ENCODE assay signal across 8 cellular contexts in the genomic region with DNA sequence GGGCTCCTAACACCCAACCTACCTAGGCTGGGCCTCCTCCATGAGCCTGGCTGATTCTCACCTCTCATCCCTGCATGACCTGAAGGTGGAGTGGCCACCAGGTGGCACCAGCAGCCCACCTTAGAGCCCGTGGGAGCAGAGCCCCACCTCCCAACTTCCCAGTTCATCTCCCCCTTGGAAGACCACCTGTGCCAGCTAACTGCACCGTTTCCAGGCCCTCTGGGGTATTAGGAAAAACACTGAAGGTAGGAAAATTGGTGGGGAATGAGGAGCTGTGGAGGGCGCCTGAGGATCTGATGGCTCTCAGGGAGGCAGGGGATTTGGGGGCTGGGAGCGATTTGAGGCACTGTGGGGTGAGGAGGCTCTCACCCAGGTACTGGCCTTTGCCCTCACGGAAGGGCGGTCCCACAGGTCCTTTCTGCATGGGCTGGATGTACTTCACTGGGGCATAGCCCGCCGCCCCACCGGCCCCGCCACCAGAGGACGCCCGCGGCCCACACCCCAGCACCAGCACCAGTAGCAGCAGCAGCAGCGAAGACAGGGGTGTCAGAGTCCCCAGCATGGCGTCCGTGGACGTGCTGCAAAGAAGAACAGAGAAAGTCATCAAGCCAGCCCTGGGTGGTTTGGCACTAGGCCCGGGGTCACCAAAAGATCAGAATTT. TPM values are rescaled to one million over a fixed set of nuclear protein-coding genes. Genes with fewer than 3 reads are reported as not detected.
DNase-seq lines count a peak whose midpoint lies in the region; ATAC-seq, FAIRE-seq and TF ChIP-seq lines count a peak whose summit lies in the region.

No MANE protein-coding gene starts in this region.

- no peak overlapping the region for H3K27ac ChIP-seq in ovary
- peak overlapping the region in 3 of 4 donors; percentile 8 to 66 (median 38) for H3K27ac ChIP-seq in tibial nerve

- TF ChIP-seq CTCF in ovary (IDR thresholded peaks at IDR 0.05), result peak; percentile 56 to 83 (median 80)
- peak; percentile 60 to 97 (median 75) for TF ChIP-seq CTCF in tibial nerve (IDR thresholded peaks at IDR 0.05)

- H3K4me3 ChIP-seq in ovary, result no peak overlapping the region
- H3K4me3 ChIP-seq in tibial nerve, result no peak overlapping the region

- no peak for ATAC-seq in HG03039 (IDR thresholded peaks at IDR 0.05; ENCODE audit: unreplicated experiment)

- intact Hi-C loops in ovary (cut with DNase I), result loop anchor here (2.0 to 10.0 kb wide), 7 partner anchors 32 to 325 kb away; no protein-coding TSS in a partner anchor

- in situ Hi-C loops in KBM-7 (cut with MboI; ENCODE audit: low pct_unique_long_range_greater_than_20kb, low sequenced_read_pairs), result no loop called here
- in situ Hi-C loops in SK-MEL-5 (cut with HindIII; ENCODE audit: low pct_unique_long_range_greater_than_20kb, low sequenced_read_pairs), result no loop called here

- no peaks in the 10 kb centered on the region for H3K36me3 ChIP-seq in ovary
- peaks cover 0 to 23% (median 0%) of the 10 kb centered on the region in 3 donors for H3K36me3 ChIP-seq in tibial nerve

- no peaks in the 10 kb centered on the region for H3K4me1 ChIP-seq in ovary (ENCODE audit: insufficient read depth)
- peaks cover 0 to 45% (median 4%) of the 10 kb centered on the region in 4 donors for H3K4me1 ChIP-seq in tibial nerve

- no peak for TF ChIP-seq EP300 in ovary (IDR thresholded peaks at IDR 0.05)
- TF ChIP-seq EP300 in tibial nerve (IDR thresholded peaks at IDR 0.05), result no peak

- no peaks in the 10 kb centered on the region for H3K9me3 ChIP-seq in ovary
- H3K9me3 ChIP-seq in tibial nerve, result no peaks in the 10 kb centered on the region

- DNase-seq in DMS79 treated with DMSO at 0.1 percent for 48 hours (lab: John Stamatoyannopoulos, UW) (peak; percentile 78), KBM-7 (peak; percentile 82), SK-MEL-5 (ENCODE audit: low read depth, low spot score) (peak; percentile 73), activated gamma-delta T cell treated with Interleukin-2 at 50 U/mL for 16 hours (peak; percentile 75), frontal cortex (ENCODE audit: low spot score in 2 of 2) (peak; percentile 81 to 87), ovary (peak; percentile 62 to 86 (median 80)), tibial nerve (ENCODE audit: low spot score in 2 of 2) (peak; percentile 69 to 84)

- no peak for FAIRE-seq in frontal cortex (lab: Jason Lieb, UNC)

- WGBS in ovary, 3 donors, result 43 to 54% (median 48%) methylated on average over 18 of the region's 18 CpGs
- 25 to 28% methylated on average over 15 to 16 of the region's 18 CpGs for WGBS in tibial nerve, 2 donors

- no peak for TF ChIP-seq POLR2A in ovary (IDR thresholded peaks at IDR 0.05)
- TF ChIP-seq POLR2A in tibial nerve (IDR thresholded peaks at IDR 0.05), result no peak

- H3K27me3 ChIP-seq in ovary, result no peaks in the 10 kb centered on the region
- no peaks in the 10 kb centered on the region for H3K27me3 ChIP-seq in tibial nerve

RNA-seq across cellular contexts. Expression of a gene that starts 11.1 kb away (rescaled TPM):
- total RNA-seq in SK-MEL-5 (2014; rRNA removed; shearing (Covaris generic)), result 26.8 and 28.9 TPM in 2 replicates
- 24.9 and 25.5 TPM in 2 replicates for polyA plus RNA-seq in SK-MEL-5 (2015; cell fraction: cytosol; rRNA removed)
- 6.0 and 12.7 TPM in 2 replicates for polyA plus RNA-seq in SK-MEL-5 (2015; cell fraction: nucleus; rRNA removed)
- total RNA-seq in frontal cortex (20.4 TPM), ovary (10 to 100 TPM; 21.0 to 52.2 (median 27.4) TPM), tibial nerve (10 to 100 TPM; 41.0 to 64.3 (median 48.0) TPM)
- 10 to 100 TPM; 14.9 to 24.8 TPM for polyA plus RNA-seq in ovary

RNA-seq across cellular contexts. Expression of a gene that starts 15.9 kb away (rescaled TPM):
- total RNA-seq in SK-MEL-5 (2014; rRNA removed; shearing (Covaris generic)), result not detected in 2 replicates
- polyA plus RNA-seq in SK-MEL-5 (2015; cell fraction: cytosol; rRNA removed), result not detected in 2 replicates
- polyA plus RNA-seq in SK-MEL-5 (2015; cell fraction: nucleus; rRNA removed), result not detected in 2 replicates
- total RNA-seq in frontal cortex (10.6 TPM), ovary (10 to 100 TPM in 1 of 7 donors, 1 to 10 TPM in 4, under 1 TPM in 2; 0.28 to 22.5 (median 2.1) TPM), tibial nerve (under 1 TPM in 1 of 4 donors, not detected in 3; 0.90 TPM)
- polyA plus RNA-seq in ovary, result under 1 TPM; 0.12 to 0.36 TPM

RNA-seq across cellular contexts. Expression of a gene that starts 25.2 kb away (rescaled TPM):
- total RNA-seq in SK-MEL-5 (2014; rRNA removed; shearing (Covaris generic)), result 0.11 TPM in 1 of 2 replicates, not detected in the other
- polyA plus RNA-seq in SK-MEL-5 (2015; cell fraction: cytosol; rRNA removed), result 0.06 and 0.22 TPM in 2 replicates
- 0.35 TPM in 1 of 2 replicates, not detected in the other for polyA plus RNA-seq in SK-MEL-5 (2015; cell fraction: nucleus; rRNA removed)
- 0.82 TPM for total RNA-seq in frontal cortex
- 1 to 10 TPM; 2.5 to 6.2 (median 4.1) TPM for total RNA-seq in ovary
- polyA plus RNA-seq in ovary, result 1 to 10 TPM; 2.3 to 4.6 TPM
- total RNA-seq in tibial nerve, result 10 to 100 TPM; 26.7 to 57.9 (median 50.2) TPM

RNA-seq across cellular contexts. Expression of a gene that starts 49.5 kb away (rescaled TPM):
- total RNA-seq in SK-MEL-5 (2014; rRNA removed; shearing (Covaris generic)), result 84.9 and 89.6 TPM in 2 replicates
- 69.2 and 104 TPM in 2 replicates for polyA plus RNA-seq in SK-MEL-5 (2015; cell fraction: cytosol; rRNA removed)
- 50.3 and 56.6 TPM in 2 replicates for polyA plus RNA-seq in SK-MEL-5 (2015; cell fraction: nucleus; rRNA removed)
- total RNA-seq in frontal cortex (43.6 TPM), ovary (10 to 100 TPM; 42.3 to 49.6 (median 45.2) TPM), tibial nerve (10 to 100 TPM; 48.0 to 90.4 (median 69.1) TPM)
- 10 to 100 TPM; 44.0 to 94.6 TPM for polyA plus RNA-seq in ovary

RNA-seq across cellular contexts. Expression of a gene that starts 56.1 kb away (rescaled TPM):
- 43.2 and 45.8 TPM in 2 replicates for total RNA-seq in SK-MEL-5 (2014; rRNA removed; shearing (Covaris generic))
- 90.0 and 109 TPM in 2 replicates for polyA plus RNA-seq in SK-MEL-5 (2015; cell fraction: cytosol; rRNA removed)
- polyA plus RNA-seq in SK-MEL-5 (2015; cell fraction: nucleus; rRNA removed), result 52.1 and 68.9 TPM in 2 replicates
- total RNA-seq in frontal cortex (70.1 TPM), ovary (10 to 100 TPM; 34.9 to 99.1 (median 69.0) TPM), tibial nerve (100 to 1,000 TPM in 3 of 4 donors, 10 to 100 TPM in 1; 85.0 to 184 (median 121) TPM)
- 10 to 100 TPM; 31.4 to 44.3 TPM for polyA plus RNA-seq in ovary

Comparison
In these comparisons a context has a peak if more than half of its experiments do, and no peak if none do; other contexts are left out.
1. H3K27ac ChIP-seq: peak in tibial nerve (3 of 4); none in ovary (0 of 2).
2. Peak in every context shown above with its lines, with median percentiles within 50 percentile points of each other: DNase-seq.